In genomic region chr1:57234459-57234858, GRCh38 we compare ENCODE assay signal across 11 cellular contexts.
"Had no signal": no experiment of that assay in that cellular context is flagged by ENCODE, and none has a peak within 500 bp of the region (broad histone marks: within the 10 kb centered on the region; RNA-seq: fewer than 3 reads in every experiment).

No MANE protein-coding gene starts in this region.

- FAIRE-seq: H1, H54 had no signal

- ATAC-seq: GM23338, HCT116 had no signal

- H3K9ac ChIP-seq: GM23248 had no signal

- H3K4me2 ChIP-seq: GM23338 had no signal

- DNase-seq: GM23248, GOT3, H7, H9, HCEC 1CT, HFFc6 had no signal

- H3K9me3 ChIP-seq: HAP-1 had no signal

- H3K4me3 ChIP-seq: GM23248, GM23338, HAP-1 had no signal

- H3K4me1 ChIP-seq: HAP-1 had no signal

- H3K27ac ChIP-seq: GM23248 had no signal

- H3K36me3 ChIP-seq: HAP-1 had no signal

- H2AFZ ChIP-seq: GM23248, GM23338 had no signal
